Comparison of ENCODE assay signal across 13 cellular contexts in the genomic region with DNA sequence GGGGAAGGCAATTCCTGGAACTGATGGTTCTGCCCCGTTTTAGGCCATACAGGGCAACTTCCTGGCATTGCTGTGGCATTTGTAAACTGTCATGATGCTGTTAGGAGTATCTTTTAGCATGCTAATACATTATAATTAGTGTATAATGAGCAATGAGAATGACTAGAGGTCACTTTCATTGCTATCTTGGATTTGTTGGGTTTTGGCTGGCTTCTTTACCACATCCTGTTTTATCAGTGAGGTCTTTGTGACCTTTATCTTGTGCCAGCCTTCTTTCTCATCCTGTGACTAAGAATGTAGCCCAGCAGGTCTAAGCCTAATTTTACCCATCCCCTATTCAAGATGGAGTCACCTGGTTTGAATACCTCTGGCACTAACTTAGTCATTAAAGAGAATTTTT. TPM values are rescaled to one million over a fixed set of nuclear protein-coding genes. Genes with fewer than 3 reads are reported as not detected.
DNase-seq lines count a peak whose midpoint lies in the region; ATAC-seq, FAIRE-seq and TF ChIP-seq lines count a peak whose summit lies in the region.
"Had no signal": no experiment of that assay in that cellular context is flagged by ENCODE, and none has a peak within 500 bp of the region (broad histone marks: within the 10 kb centered on the region; RNA-seq: fewer than 3 reads in every experiment).

No MANE protein-coding gene starts in this region.

- peaks cover 6% of the 10 kb centered on the region for H3K9me3 ChIP-seq in keratinocyte (ENCODE audit: control insufficient read depth, low read depth, low read length)
- H3K9me3 ChIP-seq: ascending aorta, thyroid gland had no signal

- no peaks in the 10 kb centered on the region for H4K20me1 ChIP-seq in keratinocyte (ENCODE audit: control insufficient read depth, extremely low read depth, insufficient read depth, low read length)

- ATAC-seq in GM18508 (IDR thresholded peaks at IDR 0.05; ENCODE audit: insufficient read depth, unreplicated experiment) (peak; percentile 41), GM19035 (IDR thresholded peaks at IDR 0.05; ENCODE audit: unreplicated experiment) (no peak), omental fat pad (ENCODE audit: low FRiP score) (no peak), HG02571 (IDR thresholded peaks at IDR 0.05; ENCODE audit: unreplicated experiment) (no peak)

- H3K4me3 ChIP-seq in keratinocyte (ENCODE audit: control insufficient read depth in 2 of 3, extremely low read depth in 1 of 3, insufficient read depth in 2 of 3, low read depth in 1 of 3, low read length in 3 of 3), result no peak overlapping the region
- H3K4me3 ChIP-seq: ascending aorta, thyroid gland had no signal

- H3K9ac ChIP-seq in keratinocyte (ENCODE audit: control insufficient read depth, extremely low read depth, insufficient read depth, low read length), result peak overlapping the region; percentile 2

- intact Hi-C loops in activated T-helper 2 cell treated with anti-CD3 and anti-CD28 coated beads, Interferon-gamma antibody, Interleukin-2, Interleukin-4, amounts not matched to agents 10 μg/mL and 5 μg/mL and 100 μg/mL, durations not matched to agents 14 hours and 24 hours and 36 hours (cut with micrococcal nuclease), result no loop called here

- peak overlapping the region; percentile 2 for H3K4me2 ChIP-seq in keratinocyte (ENCODE audit: control insufficient read depth, extremely low read depth, insufficient read depth, low read depth, low read length)

- dilution Hi-C loops in keratinocyte (cut with MboI; ENCODE audit: extremely low pct_ligation_motif_present, low sequenced_read_pairs), result no loop called here

- TF ChIP-seq CTCF in keratinocyte (optimal IDR thresholded peaks at IDR 0.05 in 1 of 3, IDR thresholded peaks at IDR 0.05 in 1 of 3, conservative IDR thresholded peaks at IDR 0.05 in 1 of 3; ENCODE audit: extremely low read depth in 1 of 3, insufficient read depth in 2 of 3, low read length in 3 of 3) (no peak), endothelial cell (IDR thresholded peaks at IDR 0.05; ENCODE audit: unreplicated experiment) (no peak), omental fat pad (IDR thresholded peaks at IDR 0.05) (no peak)

- H3K4me1 Mint-ChIP-seq in activated T-helper 2 cell treated with anti-CD3 and anti-CD28 coated beads, Interferon-gamma antibody, Interleukin-2, Interleukin-4, amounts not matched to agents 10 μg/mL and 5 μg/mL and 100 μg/mL, durations not matched to agents 14 hours and 24 hours and 36 hours (ENCODE audit: low read depth), result peaks cover 49% of the 10 kb centered on the region
- peaks cover 2% of the 10 kb centered on the region for H3K4me1 Mint-ChIP-seq in endothelial cell (ENCODE audit: unreplicated experiment)

- H3K79me2 ChIP-seq in keratinocyte (ENCODE audit: control insufficient read depth, insufficient read depth, low read length), result no peaks in the 10 kb centered on the region

- peak overlapping the region; percentile 49 for H2AFZ ChIP-seq in keratinocyte (ENCODE audit: control insufficient read depth, low read length)

- H3K27ac Mint-ChIP-seq in activated T-helper 2 cell treated with anti-CD3 and anti-CD28 coated beads, Interferon-gamma antibody, Interleukin-2, Interleukin-4, amounts not matched to agents 10 μg/mL and 5 μg/mL and 100 μg/mL, durations not matched to agents 14 hours and 24 hours and 36 hours, result peak overlapping the region; percentile 76
- no peak overlapping the region for H3K27ac Mint-ChIP-seq in endothelial cell (ENCODE audit: unreplicated experiment)

- peak; percentile 65 for FAIRE-seq in keratinocyte (lab: Jason Lieb, UNC)

- H3K27me3 ChIP-seq in keratinocyte (ENCODE audit: control insufficient read depth, extremely low read depth, insufficient read depth, low read length), result no peaks in the 10 kb centered on the region
- H3K27me3 ChIP-seq: ascending aorta, thyroid gland had no signal

- H3K36me3 Mint-ChIP-seq in activated T-helper 2 cell treated with anti-CD3 and anti-CD28 coated beads, Interferon-gamma antibody, Interleukin-2, Interleukin-4, amounts not matched to agents 10 μg/mL and 5 μg/mL and 100 μg/mL, durations not matched to agents 14 hours and 24 hours and 36 hours (ENCODE audit: low read depth), result peaks cover 93% of the 10 kb centered on the region
- peaks cover 8% of the 10 kb centered on the region for H3K36me3 Mint-ChIP-seq in endothelial cell (ENCODE audit: low read depth, unreplicated experiment)

- H3K4me3 Mint-ChIP-seq in activated T-helper 2 cell treated with anti-CD3 and anti-CD28 coated beads, Interferon-gamma antibody, Interleukin-2, Interleukin-4, amounts not matched to agents 10 μg/mL and 5 μg/mL and 100 μg/mL, durations not matched to agents 14 hours and 24 hours and 36 hours (ENCODE audit: low read depth), result no peak overlapping the region
- H3K4me3 Mint-ChIP-seq in endothelial cell (ENCODE audit: unreplicated experiment), result no peak overlapping the region

- no peaks in the 10 kb centered on the region for H3K9me1 ChIP-seq in keratinocyte (ENCODE audit: control insufficient read depth, extremely low read depth, insufficient read depth, low read length)

- peaks cover 54% of the 10 kb centered on the region for H3K9me3 Mint-ChIP-seq in activated T-helper 2 cell treated with anti-CD3 and anti-CD28 coated beads, Interferon-gamma antibody, Interleukin-2, Interleukin-4, amounts not matched to agents 10 μg/mL and 5 μg/mL and 100 μg/mL, durations not matched to agents 14 hours and 24 hours and 36 hours
- H3K9me3 Mint-ChIP-seq in endothelial cell (ENCODE audit: unreplicated experiment), result peaks cover 17% of the 10 kb centered on the region

- no peaks in the 10 kb centered on the region for H3K36me3 ChIP-seq in keratinocyte (ENCODE audit: control insufficient read depth in 2 of 2, extremely low read depth in 1 of 2, insufficient read depth in 2 of 2, low read length in 2 of 2)
- H3K36me3 ChIP-seq: ascending aorta, thyroid gland had no signal

- no peaks in the 10 kb centered on the region for H3K27me3 Mint-ChIP-seq in activated T-helper 2 cell treated with anti-CD3 and anti-CD28 coated beads, Interferon-gamma antibody, Interleukin-2, Interleukin-4, amounts not matched to agents 10 μg/mL and 5 μg/mL and 100 μg/mL, durations not matched to agents 14 hours and 24 hours and 36 hours (ENCODE audit: low read depth)
- H3K27me3 Mint-ChIP-seq in endothelial cell (ENCODE audit: unreplicated experiment), result peaks cover 6% of the 10 kb centered on the region

- peaks cover 54% of the 10 kb centered on the region for H3K4me1 ChIP-seq in keratinocyte (ENCODE audit: control insufficient read depth, extremely low read depth, insufficient read depth, low read length)
- H3K4me1 ChIP-seq: ascending aorta, thyroid gland had no signal

- DNase-seq in HUDEP-2 (lab: John Stamatoyannopoulos, UW; ENCODE audit: unreplicated experiment in 76 of 76), result peak in 40 of 76 experiments; percentile 1 to 78 (median 40)
- DNase-seq in activated T-helper 2 cell treated with anti-CD3 and anti-CD28 coated beads, Interferon-gamma antibody, Interleukin-2, Interleukin-4, amounts not matched to agents 10 μg/mL and 5 μg/mL and 100 μg/mL, durations not matched to agents 14 hours and 24 hours and 36 hours (ENCODE audit: low spot score), result no peak
- DNase-seq in keratinocyte (ENCODE audit: low read depth, low spot score), result peak; percentile 58
- no peak for DNase-seq in endothelial cell (ENCODE audit: low spot score)
- DNase-seq in omental fat pad (ENCODE audit: low spot score), result no peak
- DNase-seq: NCI-H446; stimulated activated CD4-positive, alpha-beta T cell treated with anti-CD3 and anti-CD28 coated beads, Interleukin-15, amount 100 ng/mL, for 24 hours; thyroid gland had no signal

- peak overlapping the region; percentile 89 for H3K27ac ChIP-seq in keratinocyte (ENCODE audit: control insufficient read depth, insufficient read depth, low read length)
- H3K27ac ChIP-seq: ascending aorta, thyroid gland had no signal

RNA-seq across cellular contexts. Expression of a gene that starts 51.2 kb away (rescaled TPM):
- 179 and 186 TPM in 2 replicates for total RNA-seq in activated T-helper 2 cell treated with anti-CD3 and anti-CD28 coated beads, Interferon-gamma antibody, Interleukin-2, Interleukin-4, amounts not matched to agents 10 μg/mL and 5 μg/mL and 100 μg/mL, durations not matched to agents 14 hours and 24 hours and 36 hours
- 0.08 TPM in 1 of 3 replicates, not detected in the others for polyA plus RNA-seq in keratinocyte
- polyA plus RNA-seq in keratinocyte (2011; ENCODE audit: low read depth), result not detected
- not detected in 2 replicates for polyA plus RNA-seq in keratinocyte (2011; cell fraction: cytosol; rRNA removed)
- not detected in 2 replicates for polyA plus RNA-seq in keratinocyte (2011; cell fraction: nucleus; rRNA removed)
- not detected in 2 replicates for polyA plus RNA-seq in keratinocyte (2012; ENCODE audit: low replicate concordance)
- polyA minus RNA-seq in keratinocyte, result not detected in 3 replicates
- polyA minus RNA-seq in keratinocyte (2011; cell fraction: cytosol; rRNA and poly(A)+ RNA removed), result not detected
- not detected in 2 replicates for polyA minus RNA-seq in keratinocyte (2011; cell fraction: nucleus; rRNA and poly(A)+ RNA removed)
- total RNA-seq in endothelial cell (ENCODE audit: unreplicated experiment) (0.95 TPM), omental fat pad (1 to 10 TPM; 1.3 to 3.6 (median 2.0) TPM)
- total RNA-seq: ascending aorta, glomerular endothelial cell had no signal

Comparison
In these comparisons a context has a peak if more than half of its experiments do, and no peak if none do; other contexts are left out.
1. DNase-seq: peak in HUDEP-2 (40 of 76) and keratinocyte (single experiment); none in activated T-helper 2 cell treated with anti-CD3 and anti-CD28 coated beads, Interferon-gamma antibody, Interleukin-2, Interleukin-4, amounts not matched to agents 10 μg/mL and 5 μg/mL and 100 μg/mL, durations not matched to agents 14 hours and 24 hours and 36 hours (single experiment), endothelial cell (single experiment) and omental fat pad (single experiment).
2. RNA of a gene that starts 51.2 kb away (total RNA-seq): 179 to 186 TPM in activated T-helper 2 cell treated with anti-CD3 and anti-CD28 coated beads, Interferon-gamma antibody, Interleukin-2, Interleukin-4, amounts not matched to agents 10 μg/mL and 5 μg/mL and 100 μg/mL, durations not matched to agents 14 hours and 24 hours and 36 hours; 1.3 to 3.6 TPM in omental fat pad and 0.95 TPM in endothelial cell (single experiment); every median in the first group is over 10 times any median in the second.